ENCODE assay signal across 8 cellular contexts in the genomic region with DNA sequence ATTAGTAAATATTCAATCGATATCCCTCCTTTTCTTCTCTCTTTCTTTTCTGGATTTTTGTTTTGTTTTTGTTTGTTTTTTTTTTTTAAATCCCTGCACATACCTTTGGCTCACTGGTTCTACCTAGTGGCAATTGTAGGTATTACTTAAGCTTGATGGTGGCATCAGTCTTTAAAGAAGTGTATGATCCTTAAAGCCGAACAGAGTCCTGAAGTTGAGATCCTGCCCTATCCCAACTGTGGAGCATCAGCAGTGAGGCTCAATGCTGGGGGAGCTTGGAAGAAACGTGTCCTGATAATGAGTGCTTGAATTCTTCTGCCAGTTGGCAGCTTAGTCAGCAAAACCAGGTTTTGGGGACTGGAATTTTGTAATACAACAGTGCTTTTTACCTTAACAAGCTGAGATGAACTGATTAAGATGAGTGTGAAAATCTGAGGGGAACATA.
A peak's percentile ranks its signal among the peaks of the same experiment; 100 is the strongest.
DNase-seq lines count a peak whose midpoint lies in the region; ATAC-seq, FAIRE-seq and TF ChIP-seq lines count a peak whose summit lies in the region.

No MANE protein-coding gene starts in this region.

- no peak overlapping the region for H3K23ac ChIP-seq in mesenchymal stem cell (ENCODE audit: low read length in 2 of 2)

- no peak overlapping the region for H3K18ac ChIP-seq in mesenchymal stem cell (ENCODE audit: low read depth in 1 of 2, low read length in 2 of 2)

- H4K91ac ChIP-seq in mesenchymal stem cell (ENCODE audit: low read length): no peak overlapping the region

- H3K14ac ChIP-seq in mesenchymal stem cell (ENCODE audit: low read length in 2 of 2): no peak overlapping the region

- H2BK15ac ChIP-seq in mesenchymal stem cell (ENCODE audit: low read depth, poor library complexity, severe bottlenecking): no peak overlapping the region

- H3K27ac Mint-ChIP-seq in CD4-positive, alpha-beta memory T cell: peak overlapping the region in 3 of 7 donors; percentile 3 to 37 (median 5)

- POLR2A ChIA-PET in CD4-positive, alpha-beta memory T cell (lab: Charles Lee; ENCODE audit: partially characterized antibody): interaction anchor here (0.7 to 3.5 kb wide), 11 partner anchors 8 to 269 kb away, joined by 3 to 27 read pairs (median 5); partner anchors contain the start of genes FASLG and SUCO

- H3K4me2 ChIP-seq in mesenchymal stem cell (ENCODE audit: low read length, poor library complexity, severe bottlenecking): no peak overlapping the region

- no peak overlapping the region for H2AK5ac ChIP-seq in mesenchymal stem cell (ENCODE audit: low read length, severe bottlenecking)

- H2BK5ac ChIP-seq in mesenchymal stem cell (ENCODE audit: low read depth, low read length, poor library complexity, severe bottlenecking): no peak overlapping the region

- H4K8ac ChIP-seq in mesenchymal stem cell (ENCODE audit: low read length): peak overlapping the region; percentile 7

- no peaks in the 10 kb centered on the region for H3K27me3 Mint-ChIP-seq in CD4-positive, alpha-beta memory T cell

- no peaks in the 10 kb centered on the region for H3K9me3 Mint-ChIP-seq in CD4-positive, alpha-beta memory T cell

- intact Hi-C loops in CD4-positive, alpha-beta memory T cell (cut with micrococcal nuclease): loop anchor here (1.0 to 2.0 kb wide), 7 partner anchors 61 to 291 kb away; partner anchors contain the start of genes FASLG and SUCO

- no peak overlapping the region for H3K4me3 ChIP-seq in CD4-positive, alpha-beta memory T cell (ENCODE audit: low read length in 2 of 2)
- no peak overlapping the region for H3K4me3 ChIP-seq in choroid plexus epithelial cell (ENCODE audit: low read depth, low read length)
- peak overlapping the region in 1 of 2 experiments; percentile 24 for H3K4me3 ChIP-seq in mesenchymal stem cell (ENCODE audit: insufficient read depth in 1 of 2, low read depth in 1 of 2, low read length in 2 of 2)

- no peaks in the 10 kb centered on the region for H3K9me3 ChIP-seq in CD4-positive, alpha-beta memory T cell (ENCODE audit: control insufficient read depth in 1 of 2, low read length in 2 of 2)
- no peaks in the 10 kb centered on the region for H3K9me3 ChIP-seq in mesenchymal stem cell (ENCODE audit: control insufficient read depth, low read length)

- peaks cover 24 to 43% (median 31%) of the 10 kb centered on the region in 4 donors for H3K4me1 Mint-ChIP-seq in CD4-positive, alpha-beta memory T cell

- peak overlapping the region in 1 of 8 donors; percentile 9 for H3K4me3 Mint-ChIP-seq in CD4-positive, alpha-beta memory T cell

- H2AFZ ChIP-seq in mesenchymal stem cell (ENCODE audit: low read depth, low read length): no peak overlapping the region

- H3K9ac ChIP-seq in mesenchymal stem cell (ENCODE audit: low read length): peak overlapping the region; percentile 62

- TF ChIP-seq CTCF in choroid plexus epithelial cell (conservative IDR thresholded peaks at IDR 0.05; ENCODE audit: low read depth, low read length): peak; percentile 76

- peak in 4 of 5 donors; percentile 54 to 60 (median 56) for DNase-seq in CD4-positive, alpha-beta memory T cell
- DNase-seq in GM18507 (ENCODE audit: extremely low spot score, insufficient read length, low read depth) (no peak), NCI-H69 (lab: John Stamatoyannopoulos, UW) (peak; percentile 56), choroid plexus epithelial cell (ENCODE audit: low read depth) (peak; percentile 76), mesenchymal stem cell (peak; percentile 67), HK-2 (ENCODE audit: unreplicated experiment) (no peak)
- no peak for DNase-seq in activated CD4-positive, CD25-positive, alpha-beta regulatory T cell treated with anti-CD3 and anti-CD28 coated beads, Interleukin-2, amount 50 U/mL, for 72 hours

- no peak overlapping the region for H3K4ac ChIP-seq in mesenchymal stem cell (ENCODE audit: low read depth in 1 of 2, low read length in 2 of 2)

- peaks cover 16% of the 10 kb centered on the region for H3K4me1 ChIP-seq in CD4-positive, alpha-beta memory T cell (ENCODE audit: insufficient read depth, low read length)
- H3K4me1 ChIP-seq in mesenchymal stem cell (ENCODE audit: control insufficient read depth, insufficient read depth, low read depth, low read length): no peaks in the 10 kb centered on the region

- 3% methylated on average over 2 of the region's 3 CpGs for WGBS in mesenchymal stem cell

- H2BK12ac ChIP-seq in mesenchymal stem cell (ENCODE audit: low read length in 2 of 2): no peak overlapping the region

- CTCF ChIA-PET in CD4-positive, alpha-beta memory T cell (lab: Charles Lee; ENCODE audit: partially characterized antibody): interaction anchor here (0.8 to 7.4 kb wide), 45 partner anchors 8 to 486 kb away, joined by 3 to 261 read pairs (median 5); partner anchors contain the start of genes FASLG and SUCO

- no peaks in the 10 kb centered on the region for H3K79me1 ChIP-seq in mesenchymal stem cell (replicated peaks; ENCODE audit: low read length, poor library complexity, severe bottlenecking)

- H3K27ac ChIP-seq in CD4-positive, alpha-beta memory T cell (ENCODE audit: low read depth, low read length): no peak overlapping the region
- H3K27ac ChIP-seq in mesenchymal stem cell (ENCODE audit: low read length, poor library complexity, severe bottlenecking): no peak overlapping the region

- H3K36me3 Mint-ChIP-seq in CD4-positive, alpha-beta memory T cell: no peaks in the 10 kb centered on the region

- ATAC-seq in GM18907 (IDR thresholded peaks at IDR 0.05; ENCODE audit: unreplicated experiment): no peak

- H3K27me3 ChIP-seq in CD4-positive, alpha-beta memory T cell (ENCODE audit: insufficient read depth, low read length): no peaks in the 10 kb centered on the region
- H3K27me3 ChIP-seq in mesenchymal stem cell (ENCODE audit: control insufficient read depth in 1 of 2, insufficient read depth in 1 of 2, low read length in 2 of 2): no peaks in the 10 kb centered on the region

- H2BK120ac ChIP-seq in mesenchymal stem cell (ENCODE audit: low read depth, low read length): no peak overlapping the region

- peak; percentile 88 for FAIRE-seq in GM18507 (lab: Jason Lieb, UNC)

- no peaks in the 10 kb centered on the region for H3K36me3 ChIP-seq in CD4-positive, alpha-beta memory T cell (ENCODE audit: insufficient read depth, low read length)
- H3K36me3 ChIP-seq in mesenchymal stem cell (ENCODE audit: control insufficient read depth in 1 of 2, insufficient read depth in 2 of 2, low read depth in 1 of 2, low read length in 2 of 2): no peaks in the 10 kb centered on the region

Comparison
In these comparisons a context has a peak if more than half of its experiments do, and no peak if none do; other contexts are left out.
1. DNase-seq: peak in CD4-positive, alpha-beta memory T cell (4 of 5), NCI-H69 (single experiment), choroid plexus epithelial cell (single experiment) and mesenchymal stem cell (single experiment); none in GM18507 (single experiment), activated CD4-positive, CD25-positive, alpha-beta regulatory T cell treated with anti-CD3 and anti-CD28 coated beads, Interleukin-2, amount 50 U/mL, for 72 hours (single experiment) and HK-2 (single experiment).